Comparison of ENCODE assay signal across 14 cellular contexts in genomic region chr2:171146633-171147032, GRCh38. TPM values are rescaled to one million over a fixed set of nuclear protein-coding genes. Genes with fewer than 3 reads are reported as not detected.
DNase-seq lines count a peak whose midpoint lies in the region; ATAC-seq and TF ChIP-seq lines count a peak whose summit lies in the region.
"Had no signal": no experiment of that assay in that cellular context is flagged by ENCODE, and none has a peak within 500 bp of the region (broad histone marks: within the 10 kb centered on the region; RNA-seq: fewer than 3 reads in every experiment).

No MANE protein-coding gene starts in this region.

- H3K9me3 ChIP-seq in PC-9 (ENCODE audit: insufficient read depth, low read depth) (no peaks in the 10 kb centered on the region), ascending aorta (no peaks in the 10 kb centered on the region)

- BruUV-seq in PC-9 (replicated peaks; lab: Mats Ljungman, UMichigan), result no TSS peak

- H4K20me1 ChIP-seq in GM23338 (replicated peaks; ENCODE audit: insufficient read depth) (peaks cover 25% of the 10 kb centered on the region), PC-9 (ENCODE audit: insufficient read depth) (peaks cover 95% of the 10 kb centered on the region)

- no peak for DNase-seq in GM23338 (ENCODE audit: low spot score)
- no peak for DNase-seq in PC-9
- no peak for DNase-seq in endothelial cell (ENCODE audit: low spot score)
- peak; percentile 34 for DNase-seq in pons (ENCODE audit: low spot score)
- no peak for DNase-seq in activated T-helper 1 cell treated with anti-CD3 and anti-CD28 coated beads, Interleukin-12 subunit alpha, Interleukin-12 subunit beta, Interleukin-2, Interleukin-4 antibody, amounts not matched to agents 30 ng/mL and 10 ng/mL and 1 ng/mL, durations not matched to agents 14 hours and 24 hours and 36 hours (ENCODE audit: low spot score)
- DNase-seq in ascending aorta (ENCODE audit: low spot score in 2 of 2), result no peak
- DNase-seq: activated CD8-positive, alpha-beta T cell treated with anti-CD3 and anti-CD28 coated beads for 36 hours; DMS79 treated with DMSO at 0.1 percent for 48 hours; foreskin fibroblast; RPMI8226; stimulated activated CD4-positive, alpha-beta T cell treated with anti-CD3 and anti-CD28 coated beads, Interleukin-12 subunit alpha, Interleukin-12 subunit beta, amount 100 ng/mL, for 4 hours; stimulated activated naive CD8-positive, alpha-beta T cell treated with anti-CD3 and anti-CD28 coated beads, Interleukin-15, amount 100 ng/mL, for 72 hours had no signal

- H3K27ac Mint-ChIP-seq in GM23338, result peak overlapping the region; percentile 37; the same call in 1 of the 2 replicates
- H3K27ac Mint-ChIP-seq in endothelial cell (ENCODE audit: unreplicated experiment), result peak overlapping the region; percentile 79
- H3K27ac Mint-ChIP-seq in activated T-helper 1 cell treated with anti-CD3 and anti-CD28 coated beads, Interleukin-12 subunit alpha, Interleukin-12 subunit beta, Interleukin-2, Interleukin-4 antibody, amounts not matched to agents 30 ng/mL and 10 ng/mL and 1 ng/mL, durations not matched to agents 14 hours and 24 hours and 36 hours, result no peak overlapping the region
- H3K27ac Mint-ChIP-seq: activated CD8-positive, alpha-beta T cell treated with anti-CD3 and anti-CD28 coated beads for 36 hours; stimulated activated naive CD8-positive, alpha-beta T cell treated with anti-CD3 and anti-CD28 coated beads, Interleukin-15, amount 100 ng/mL, for 72 hours had no signal

- CTCF ChIA-PET in PC-9 (lab: Charles Lee), result interaction anchor here (0.6 kb wide), 1 partner anchor 57 kb away, joined by 5 read pairs; no protein-coding TSS in a partner anchor

- H3F3A ChIP-seq in GM23338 (replicated peaks; ENCODE audit: low read depth) (no peaks in the 10 kb centered on the region), PC-9 (ENCODE audit: insufficient read depth, low read depth) (peaks cover 29% of the 10 kb centered on the region)

- POLR2A ChIA-PET in PC-9 (lab: Charles Lee; ENCODE audit: unreplicated experiment), result no interaction called here

- TF ChIP-seq CTCF in GM23338 (conservative IDR thresholded peaks at IDR 0.05; ENCODE audit: low read depth in 2 of 2), result no peak
- TF ChIP-seq CTCF in PC-9 (conservative IDR thresholded peaks at IDR 0.05), result no peak
- TF ChIP-seq CTCF in endothelial cell (IDR thresholded peaks at IDR 0.05; ENCODE audit: unreplicated experiment), result no peak
- TF ChIP-seq CTCF in ascending aorta (IDR thresholded peaks at IDR 0.05), result no peak

- H3K4me1 Mint-ChIP-seq in GM23338 (peaks cover 39% of the 10 kb centered on the region), endothelial cell (ENCODE audit: unreplicated experiment) (peaks cover 38% of the 10 kb centered on the region)
- H3K4me1 Mint-ChIP-seq in activated T-helper 1 cell treated with anti-CD3 and anti-CD28 coated beads, Interleukin-12 subunit alpha, Interleukin-12 subunit beta, Interleukin-2, Interleukin-4 antibody, amounts not matched to agents 30 ng/mL and 10 ng/mL and 1 ng/mL, durations not matched to agents 14 hours and 24 hours and 36 hours (ENCODE audit: low read depth), result peaks cover 56% of the 10 kb centered on the region

- peaks cover 9% of the 10 kb centered on the region; the same call in 2 of the 3 replicates for H3K36me3 Mint-ChIP-seq in GM23338 (ENCODE audit: low read depth)
- H3K36me3 Mint-ChIP-seq in endothelial cell (ENCODE audit: low read depth, unreplicated experiment), result no peaks in the 10 kb centered on the region
- H3K36me3 Mint-ChIP-seq in activated T-helper 1 cell treated with anti-CD3 and anti-CD28 coated beads, Interleukin-12 subunit alpha, Interleukin-12 subunit beta, Interleukin-2, Interleukin-4 antibody, amounts not matched to agents 30 ng/mL and 10 ng/mL and 1 ng/mL, durations not matched to agents 14 hours and 24 hours and 36 hours (ENCODE audit: low read depth), result peaks cover 6% of the 10 kb centered on the region

- no peaks in the 10 kb centered on the region for H3K36me3 ChIP-seq in GM23338 (ENCODE audit: insufficient read depth)
- H3K36me3 ChIP-seq in PC-9 (ENCODE audit: low read depth), result no peaks in the 10 kb centered on the region
- H3K36me3 ChIP-seq in ascending aorta, result no peaks in the 10 kb centered on the region

- H3K4me2 ChIP-seq in GM23338, result no peak overlapping the region
- peak overlapping the region; percentile 9 for H3K4me2 ChIP-seq in PC-9

- no peak for ATAC-seq in GM23338
- ATAC-seq in HG03442 (IDR thresholded peaks at IDR 0.05; ENCODE audit: unreplicated experiment), result no peak
- ATAC-seq: activated CD8-positive, alpha-beta T cell treated with anti-CD3 and anti-CD28 coated beads for 36 hours; HCT116; stimulated activated naive CD8-positive, alpha-beta T cell treated with anti-CD3 and anti-CD28 coated beads, Interleukin-15, amount 100 ng/mL, for 72 hours had no signal

- H3K9me2 ChIP-seq in GM23338 (ENCODE audit: insufficient read depth), result no peaks in the 10 kb centered on the region
- no peaks in the 10 kb centered on the region for H3K9me2 ChIP-seq in PC-9 (ENCODE audit: insufficient read depth)

- peaks cover 2% of the 10 kb centered on the region for H3K27me3 Mint-ChIP-seq in GM23338 (ENCODE audit: insufficient read depth, low read depth, poor library complexity)
- no peaks in the 10 kb centered on the region for H3K27me3 Mint-ChIP-seq in endothelial cell (ENCODE audit: unreplicated experiment)
- no peaks in the 10 kb centered on the region for H3K27me3 Mint-ChIP-seq in activated T-helper 1 cell treated with anti-CD3 and anti-CD28 coated beads, Interleukin-12 subunit alpha, Interleukin-12 subunit beta, Interleukin-2, Interleukin-4 antibody, amounts not matched to agents 30 ng/mL and 10 ng/mL and 1 ng/mL, durations not matched to agents 14 hours and 24 hours and 36 hours (ENCODE audit: insufficient read depth)
- H3K27me3 Mint-ChIP-seq: activated CD8-positive, alpha-beta T cell treated with anti-CD3 and anti-CD28 coated beads for 36 hours; stimulated activated naive CD8-positive, alpha-beta T cell treated with anti-CD3 and anti-CD28 coated beads, Interleukin-15, amount 100 ng/mL, for 72 hours had no signal

- H3K9me3 Mint-ChIP-seq in GM23338, result no peaks in the 10 kb centered on the region
- no peaks in the 10 kb centered on the region for H3K9me3 Mint-ChIP-seq in endothelial cell (ENCODE audit: unreplicated experiment)
- H3K9me3 Mint-ChIP-seq in activated T-helper 1 cell treated with anti-CD3 and anti-CD28 coated beads, Interleukin-12 subunit alpha, Interleukin-12 subunit beta, Interleukin-2, Interleukin-4 antibody, amounts not matched to agents 30 ng/mL and 10 ng/mL and 1 ng/mL, durations not matched to agents 14 hours and 24 hours and 36 hours, result no peaks in the 10 kb centered on the region
- H3K9me3 Mint-ChIP-seq: activated CD8-positive, alpha-beta T cell treated with anti-CD3 and anti-CD28 coated beads for 36 hours; stimulated activated naive CD8-positive, alpha-beta T cell treated with anti-CD3 and anti-CD28 coated beads, Interleukin-15, amount 100 ng/mL, for 72 hours had no signal

- H2AFZ ChIP-seq in GM23338 (no peak overlapping the region), PC-9 (no peak overlapping the region)

- H3K4me3 ChIP-seq in GM23338 (no peak overlapping the region), PC-9 (no peak overlapping the region), ascending aorta (no peak overlapping the region)

- H3K4me1 ChIP-seq in GM23338 (ENCODE audit: insufficient read depth) (peaks cover 14% of the 10 kb centered on the region), PC-9 (replicated peaks; ENCODE audit: insufficient read depth) (peaks cover 18% of the 10 kb centered on the region), ascending aorta (peaks cover 0 to 2% of the 10 kb centered on the region in 2 donors)

- H3K4me3 Mint-ChIP-seq in GM23338, result no peak overlapping the region
- H3K4me3 Mint-ChIP-seq in endothelial cell (ENCODE audit: unreplicated experiment), result no peak overlapping the region
- no peak overlapping the region for H3K4me3 Mint-ChIP-seq in activated T-helper 1 cell treated with anti-CD3 and anti-CD28 coated beads, Interleukin-12 subunit alpha, Interleukin-12 subunit beta, Interleukin-2, Interleukin-4 antibody, amounts not matched to agents 30 ng/mL and 10 ng/mL and 1 ng/mL, durations not matched to agents 14 hours and 24 hours and 36 hours
- H3K4me3 Mint-ChIP-seq: activated CD8-positive, alpha-beta T cell treated with anti-CD3 and anti-CD28 coated beads for 36 hours; stimulated activated naive CD8-positive, alpha-beta T cell treated with anti-CD3 and anti-CD28 coated beads, Interleukin-15, amount 100 ng/mL, for 72 hours had no signal

- H3K79me2 ChIP-seq in GM23338 (replicated peaks; ENCODE audit: insufficient read depth) (peaks cover 100% of the 10 kb centered on the region), PC-9 (ENCODE audit: low read depth) (peaks cover 99% of the 10 kb centered on the region)

- H3K27me3 ChIP-seq in GM23338 (ENCODE audit: insufficient read depth), result no peaks in the 10 kb centered on the region
- no peaks in the 10 kb centered on the region for H3K27me3 ChIP-seq in PC-9 (ENCODE audit: insufficient read depth, low read depth)
- H3K27me3 ChIP-seq in ascending aorta, result no peaks in the 10 kb centered on the region

- intact Hi-C loops in PC-9 (cut with micrococcal nuclease; ENCODE audit: unreplicated experiment) (no loop called here), ascending aorta (cut with DNase I) (no loop called here)
- intact Hi-C loops in activated T-helper 1 cell treated with anti-CD3 and anti-CD28 coated beads, Interleukin-12 subunit alpha, Interleukin-12 subunit beta, Interleukin-2, Interleukin-4 antibody, amounts not matched to agents 30 ng/mL and 10 ng/mL and 1 ng/mL, durations not matched to agents 14 hours and 24 hours and 36 hours (cut with micrococcal nuclease), result no loop called here

- no peak overlapping the region; the same call in 1 of the 2 replicates for H3K27ac ChIP-seq in GM23338 (ENCODE audit: low read depth)
- peak overlapping the region; percentile 36 for H3K27ac ChIP-seq in PC-9
- H3K27ac ChIP-seq in ascending aorta, result no peak overlapping the region

TF ChIP-seq in GM23338, 12 proteins besides CTCF, POLR2A, EP300 and RAD21 (continues in another document):
- no peak for TF ChIP-seq CREB1 (CRISPR knock-in tag; IDR thresholded peaks at IDR 0.05; ENCODE audit: low read depth)
- TF ChIP-seq STAT1 (IDR thresholded peaks at IDR 0.05; ENCODE audit: unreplicated experiment), result no peak
- TF ChIP-seq ZNF331 (CRISPR knock-in tag; IDR thresholded peaks at IDR 0.05; ENCODE audit: low read depth), result no peak
- no peak for TF ChIP-seq EZH2phosphoT487 (IDR thresholded peaks at IDR 0.05; ENCODE audit: unreplicated experiment)
- TF ChIP-seq NANOG (IDR thresholded peaks at IDR 0.05; ENCODE audit: borderline replicate concordance), result no peak
- no peak for TF ChIP-seq POLR2AphosphoS5 (IDR thresholded peaks at IDR 0.05; ENCODE audit: low read depth)
- no peak for TF ChIP-seq JUNB (IDR thresholded peaks at IDR 0.05; ENCODE audit: unreplicated experiment)

RNA-seq across cellular contexts. Expression of gene TLK1, which starts 14.1 kb away (rescaled TPM):
- total RNA-seq in GM23338 (2014; rRNA removed; shearing (Covaris generic)), result 39.7 and 41.2 TPM in 2 replicates
- polyA plus RNA-seq in GM23338 (2016; fragmentation: Nextera tagmentation; extraction: Ambion mirVana), result 37.0 and 45.0 TPM in 2 replicates
- total RNA-seq in PC-9 (2021), result 74.1 and 101 TPM in 2 replicates
- total RNA-seq in endothelial cell (ENCODE audit: unreplicated experiment), result 61.1 TPM
- 106 and 112 TPM in 2 replicates for total RNA-seq in activated T-helper 1 cell treated with anti-CD3 and anti-CD28 coated beads, Interleukin-12 subunit alpha, Interleukin-12 subunit beta, Interleukin-2, Interleukin-4 antibody, amounts not matched to agents 30 ng/mL and 10 ng/mL and 1 ng/mL, durations not matched to agents 14 hours and 24 hours and 36 hours
- 32.2 TPM for total RNA-seq in ascending aorta
